ENCODE assay signal across 19 cellular contexts in the genomic region with DNA sequence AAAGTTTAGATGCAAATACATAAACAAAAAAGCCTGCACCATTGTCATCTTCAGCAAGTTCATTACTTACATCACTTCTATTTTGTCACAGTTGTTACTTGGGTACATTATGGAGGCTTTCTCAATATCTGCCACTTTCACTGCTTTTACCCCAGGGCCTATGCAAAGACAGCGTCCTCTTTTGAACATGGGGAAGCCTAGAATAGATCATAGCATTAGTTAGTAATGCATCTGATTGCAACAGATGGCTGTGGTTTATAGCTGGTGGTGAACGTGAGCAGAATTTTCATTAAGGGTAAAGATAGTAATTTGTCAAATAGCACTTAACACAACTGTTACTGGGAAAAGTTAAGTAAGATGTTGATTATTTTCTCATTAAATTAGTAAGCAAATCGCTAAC. TPM values are rescaled to one million over a fixed set of nuclear protein-coding genes. Genes with fewer than 3 reads are reported as not detected.
DNase-seq lines count a peak whose midpoint lies in the region; ATAC-seq, FAIRE-seq and TF ChIP-seq lines count a peak whose summit lies in the region.
"Had no signal": no experiment of that assay in that cellular context is flagged by ENCODE, and none has a peak within 500 bp of the region (broad histone marks: within the 10 kb centered on the region; RNA-seq: fewer than 3 reads in every experiment).

No MANE protein-coding gene starts in this region.

- peaks cover 14% of the 10 kb centered on the region for H3K4me1 ChIP-seq in body of pancreas
- H3K4me1 ChIP-seq: BLaER1, gastrocnemius medialis had no signal

- H3K4me3 ChIP-seq in NB4 (ENCODE audit: low read depth, low read length) (no peak overlapping the region), body of pancreas (no peak overlapping the region)
- H3K4me3 ChIP-seq: BLaER1, gastrocnemius medialis had no signal

- no peak for DNase-seq in natural killer cell treated with Interleukin-12 subunit alpha and Interleukin-12 subunit beta and Interleukin-15 and Interleukin-18, amount 100 ng/mL, for 72 hours (ENCODE audit: low spot score)
- DNase-seq in natural killer cell (no peak), NB4 (ENCODE audit: low read depth) (peak; percentile 83), SKM-1 (lab: John Stamatoyannopoulos, UW; ENCODE audit: unreplicated experiment) (peak; percentile 54), NCI-H510A treated with DMSO at 0.1 percent for 48 hours (lab: John Stamatoyannopoulos, UW) (no peak), body of pancreas (no peak), GM19239 (ENCODE audit: insufficient read length, low spot score) (no peak)
- DNase-seq: 8988T, activated gamma-delta T cell treated with Interleukin-2 at 50 U/mL for 16 hours, dorsolateral prefrontal cortex, gastrocnemius medialis, SHP77 had no signal

- no peaks in the 10 kb centered on the region for H3K9me3 ChIP-seq in body of pancreas
- H3K9me3 ChIP-seq: BLaER1, gastrocnemius medialis had no signal

- no peak overlapping the region for H3K27ac Mint-ChIP-seq in natural killer cell treated with Interleukin-12 subunit alpha and Interleukin-12 subunit beta and Interleukin-15 and Interleukin-18, amount 100 ng/mL, for 72 hours
- H3K27ac Mint-ChIP-seq in natural killer cell: no peak overlapping the region
- H3K27ac Mint-ChIP-seq: mesothelial cell of epicardium; stimulated activated effector memory CD8-positive, alpha-beta T cell treated with anti-CD3 and anti-CD28 coated beads, Interleukin-12 subunit alpha, Interleukin-12 subunit beta, amount 100 ng/mL, for 72 hours had no signal

- ATAC-seq in natural killer cell treated with Interleukin-12 subunit alpha and Interleukin-12 subunit beta and Interleukin-15 and Interleukin-18, amount 100 ng/mL, for 72 hours: peak; percentile 80 to 85
- ATAC-seq in natural killer cell (no peak), body of pancreas (no peak), GM19023 (IDR thresholded peaks at IDR 0.05; ENCODE audit: unreplicated experiment) (no peak)
- ATAC-seq: gastrocnemius medialis; stimulated activated effector memory CD8-positive, alpha-beta T cell treated with anti-CD3 and anti-CD28 coated beads, Interleukin-12 subunit alpha, Interleukin-12 subunit beta, amount 100 ng/mL, for 72 hours had no signal

- H3K27me3 Mint-ChIP-seq in natural killer cell treated with Interleukin-12 subunit alpha and Interleukin-12 subunit beta and Interleukin-15 and Interleukin-18, amount 100 ng/mL, for 72 hours: peaks cover 13 to 14% of the 10 kb centered on the region in 2 donors
- peaks cover 5 to 7% of the 10 kb centered on the region in 2 donors for H3K27me3 Mint-ChIP-seq in natural killer cell (ENCODE audit: low read depth in 2 of 2)

- peak overlapping the region; percentile 26 for H3K4me3 Mint-ChIP-seq in natural killer cell treated with Interleukin-12 subunit alpha and Interleukin-12 subunit beta and Interleukin-15 and Interleukin-18, amount 100 ng/mL, for 72 hours
- H3K4me3 Mint-ChIP-seq in natural killer cell: no peak overlapping the region
- H3K4me3 Mint-ChIP-seq: mesothelial cell of epicardium; stimulated activated effector memory CD8-positive, alpha-beta T cell treated with anti-CD3 and anti-CD28 coated beads, Interleukin-12 subunit alpha, Interleukin-12 subunit beta, amount 100 ng/mL, for 72 hours had no signal

- TF ChIP-seq POLR2A in NB4 (IDR thresholded peaks at IDR 0.05; ENCODE audit: extremely low read depth, insufficient read length) (no peak), body of pancreas (IDR thresholded peaks at IDR 0.05) (no peak)

- TF ChIP-seq CTCF in natural killer cell (IDR thresholded peaks at IDR 0.05) (no peak), NB4 (IDR thresholded peaks at IDR 0.05; ENCODE audit: low read depth, low read length) (no peak), body of pancreas (IDR thresholded peaks at IDR 0.05) (no peak)

- no peaks in the 10 kb centered on the region for H3K36me3 Mint-ChIP-seq in natural killer cell treated with Interleukin-12 subunit alpha and Interleukin-12 subunit beta and Interleukin-15 and Interleukin-18, amount 100 ng/mL, for 72 hours
- H3K36me3 Mint-ChIP-seq in natural killer cell: no peaks in the 10 kb centered on the region
- H3K36me3 Mint-ChIP-seq: mesothelial cell of epicardium; stimulated activated effector memory CD8-positive, alpha-beta T cell treated with anti-CD3 and anti-CD28 coated beads, Interleukin-12 subunit alpha, Interleukin-12 subunit beta, amount 100 ng/mL, for 72 hours had no signal

- intact Hi-C loops in natural killer cell (cut with micrococcal nuclease) (no loop called here), body of pancreas (cut with DNase I) (no loop called here)

- peak overlapping the region in 1 of 4 donors; percentile 65 for H3K27ac ChIP-seq in body of pancreas
- H3K27ac ChIP-seq: BLaER1, dorsolateral prefrontal cortex, gastrocnemius medialis had no signal

- no peaks in the 10 kb centered on the region for H3K36me3 ChIP-seq in body of pancreas (replicated peaks in 1 of 2; ENCODE audit: insufficient read depth in 1 of 2, low read depth in 2 of 2)
- H3K36me3 ChIP-seq: BLaER1, gastrocnemius medialis had no signal

- 26 to 62% methylated on average over 3 of the region's 3 CpGs for WGBS in body of pancreas, 2 donors

- FAIRE-seq in GM19239 (lab: Jason Lieb, UNC): no peak
- FAIRE-seq: GM12892, H1 had no signal

- no peaks in the 10 kb centered on the region for H3K9me3 Mint-ChIP-seq in natural killer cell treated with Interleukin-12 subunit alpha and Interleukin-12 subunit beta and Interleukin-15 and Interleukin-18, amount 100 ng/mL, for 72 hours
- no peaks in the 10 kb centered on the region for H3K9me3 Mint-ChIP-seq in natural killer cell
- H3K9me3 Mint-ChIP-seq: mesothelial cell of epicardium; stimulated activated effector memory CD8-positive, alpha-beta T cell treated with anti-CD3 and anti-CD28 coated beads, Interleukin-12 subunit alpha, Interleukin-12 subunit beta, amount 100 ng/mL, for 72 hours had no signal

- H3K4me1 Mint-ChIP-seq in natural killer cell treated with Interleukin-12 subunit alpha and Interleukin-12 subunit beta and Interleukin-15 and Interleukin-18, amount 100 ng/mL, for 72 hours (ENCODE audit: low read depth in 2 of 2): peaks cover 3 to 21% of the 10 kb centered on the region in 2 donors
- H3K4me1 Mint-ChIP-seq in natural killer cell: no peaks in the 10 kb centered on the region
- H3K4me1 Mint-ChIP-seq: mesothelial cell of epicardium; stimulated activated effector memory CD8-positive, alpha-beta T cell treated with anti-CD3 and anti-CD28 coated beads, Interleukin-12 subunit alpha, Interleukin-12 subunit beta, amount 100 ng/mL, for 72 hours had no signal

- H3K27me3 ChIP-seq in body of pancreas: no peaks in the 10 kb centered on the region
- H3K27me3 ChIP-seq: BLaER1, gastrocnemius medialis had no signal

RNA-seq across cellular contexts. Expression of a gene that starts 0.7 kb away (rescaled TPM):
- total RNA-seq in natural killer cell treated with Interleukin-12 subunit alpha and Interleukin-12 subunit beta and Interleukin-15 and Interleukin-18, amount 100 ng/mL, for 72 hours: 1 to 10 TPM in 1 of 2 donors, not detected in 1; 2.5 TPM
- not detected for total RNA-seq in natural killer cell
- under 1 TPM in 1 of 2 donors, not detected in 1; 0.52 TPM for total RNA-seq in body of pancreas
- total RNA-seq: gastrocnemius medialis, H1, mesothelial cell of epicardium had no signal

RNA-seq across cellular contexts. Expression of a gene that starts 11.8 kb away (rescaled TPM):
- 100 to 1,000 TPM in 1 of 2 donors, 1 to 10 TPM in 1; 2.0 to 117 TPM for total RNA-seq in natural killer cell treated with Interleukin-12 subunit alpha and Interleukin-12 subunit beta and Interleukin-15 and Interleukin-18, amount 100 ng/mL, for 72 hours
- total RNA-seq in natural killer cell (not detected), body of pancreas (not detected)
- total RNA-seq: H1, mesothelial cell of epicardium had no signal

RNA-seq across cellular contexts. Expression of a gene that starts 27.8 kb away (rescaled TPM):
- 1 to 10 TPM in 1 of 2 donors, under 1 TPM in 1; 0.57 to 8.6 TPM for total RNA-seq in natural killer cell treated with Interleukin-12 subunit alpha and Interleukin-12 subunit beta and Interleukin-15 and Interleukin-18, amount 100 ng/mL, for 72 hours
- total RNA-seq in natural killer cell (not detected), body of pancreas (1 to 10 TPM in 1 of 2 donors, not detected in 1; 1.0 TPM)
- total RNA-seq: epithelial cell of proximal tubule, H1, mesothelial cell of epicardium had no signal

RNA-seq across cellular contexts. Expression of a gene that starts 39.4 kb away (rescaled TPM):
- 1 to 10 TPM in 1 of 2 donors, not detected in 1; 5.4 TPM for total RNA-seq in natural killer cell treated with Interleukin-12 subunit alpha and Interleukin-12 subunit beta and Interleukin-15 and Interleukin-18, amount 100 ng/mL, for 72 hours
- total RNA-seq in natural killer cell: not detected
- total RNA-seq in body of pancreas: 1 to 10 TPM; 6.5 to 6.9 TPM
- total RNA-seq: epithelial cell of proximal tubule had no signal

RNA-seq across cellular contexts. Expression of a gene that starts 44.4 kb away (rescaled TPM):
- 10 to 100 TPM; 57.8 to 67.9 TPM for total RNA-seq in natural killer cell treated with Interleukin-12 subunit alpha and Interleukin-12 subunit beta and Interleukin-15 and Interleukin-18, amount 100 ng/mL, for 72 hours
- total RNA-seq in natural killer cell: 10 to 100 TPM; 32.5 to 52.2 (median 39.7) TPM
- total RNA-seq in body of pancreas: 10 to 100 TPM; 21.3 to 23.7 TPM

Comparison
In these comparisons a context has a peak if more than half of its experiments do, and no peak if none do; other contexts are left out.
1. ATAC-seq: peak in natural killer cell treated with Interleukin-12 subunit alpha and Interleukin-12 subunit beta and Interleukin-15 and Interleukin-18, amount 100 ng/mL, for 72 hours (2 of 2); none in natural killer cell (0 of 3), body of pancreas (single experiment) and GM19023 (single experiment).
2. DNase-seq: peak in NB4 (single experiment) and SKM-1 (single experiment); none in natural killer cell treated with Interleukin-12 subunit alpha and Interleukin-12 subunit beta and Interleukin-15 and Interleukin-18, amount 100 ng/mL, for 72 hours (single experiment), natural killer cell (single experiment), NCI-H510A treated with DMSO at 0.1 percent for 48 hours (single experiment), body of pancreas (0 of 4) and GM19239 (single experiment).